In genomic region chr6:83536034-83536646, GRCh38 we compare ENCODE assay signal across 8 cellular contexts. TPM values are rescaled to one million over a fixed set of nuclear protein-coding genes. Genes with fewer than 3 reads are reported as not detected.
A peak's percentile ranks its signal among the peaks of the same experiment; 100 is the strongest.
DNase-seq lines count a peak whose midpoint lies in the region; ATAC-seq and TF ChIP-seq lines count a peak whose summit lies in the region.

No MANE protein-coding gene starts in this region.

- no peaks in the 10 kb centered on the region for H3K4me1 Mint-ChIP-seq in activated T-cell treated with anti-CD3 and anti-CD28 coated beads, Interleukin-2, amount 50 U/mL, for 72 hours (ENCODE audit: low read depth)

- ATAC-seq in activated T-cell treated with anti-CD3 and anti-CD28 coated beads, Interleukin-2, amount 50 U/mL, for 72 hours (replicated peaks in 1 of 2): peak in 1 of 2 donors; percentile 48
- no peak for ATAC-seq in HG03439 (IDR thresholded peaks at IDR 0.05; ENCODE audit: unreplicated experiment)

- H3K4me3 Mint-ChIP-seq in activated T-cell treated with anti-CD3 and anti-CD28 coated beads, Interleukin-2, amount 50 U/mL, for 72 hours: no peak overlapping the region

- no peaks in the 10 kb centered on the region for H3K36me3 ChIP-seq in HAP-1 (replicated peaks)
- no peaks in the 10 kb centered on the region for H3K36me3 ChIP-seq in right atrium auricular region

- H3K27ac ChIP-seq in right atrium auricular region: no peak overlapping the region

- H3K9me3 Mint-ChIP-seq in activated T-cell treated with anti-CD3 and anti-CD28 coated beads, Interleukin-2, amount 50 U/mL, for 72 hours: no peaks in the 10 kb centered on the region

- peak; percentile 32 to 65 for TF ChIP-seq CTCF in right atrium auricular region (IDR thresholded peaks at IDR 0.05)

- H3K27me3 Mint-ChIP-seq in activated T-cell treated with anti-CD3 and anti-CD28 coated beads, Interleukin-2, amount 50 U/mL, for 72 hours (ENCODE audit: low read depth): peaks cover 8% of the 10 kb centered on the region

- 0 out of 2 replicates have a peak, but pooled peaks cover 3% of the 10 kb centered on the region for H3K4me1 ChIP-seq in HAP-1
- H3K4me1 ChIP-seq in right atrium auricular region: no peaks in the 10 kb centered on the region

- no peak overlapping the region for H3K4me3 ChIP-seq in HAP-1
- no peak overlapping the region for H3K4me3 ChIP-seq in right atrium auricular region

- in situ Hi-C loops in HAP-1 (cut with MboI; ENCODE audit: low sequenced_read_pairs): no loop called here

- DNase-seq in stimulated activated naive CD4-positive, alpha-beta T cell treated with Interleukin-2 at 50 U/mL for 16 hours (lab: John Stamatoyannopoulos, UW): peak; percentile 28
- no peak for DNase-seq in stimulated activated naive CD4-positive, alpha-beta T cell (lab: John Stamatoyannopoulos, UW)
- peak; percentile 49 to 84 for DNase-seq in HAP-1 (ENCODE audit: low spot score in 2 of 2)
- peak; percentile 12 for DNase-seq in NCI-H2171 (lab: John Stamatoyannopoulos, UW)
- DNase-seq in activated T-cell treated with anti-CD3 and anti-CD28 coated beads, Interleukin-2, amount 50 U/mL, for 72 hours: peak; percentile 33 to 50
- no peak for DNase-seq in right atrium auricular region (ENCODE audit: low spot score)
- peak; percentile 53 to 57 for DNase-seq in stimulated activated CD4-positive, alpha-beta T cell treated with anti-CD3 and anti-CD28 coated beads, Interleukin-2, amount 100 ng/mL, for 48 hours

- H3K9me3 ChIP-seq in HAP-1 (no peaks in the 10 kb centered on the region), right atrium auricular region (no peaks in the 10 kb centered on the region)

- H3K27me3 ChIP-seq in HAP-1 (ENCODE audit: low read depth) (peaks cover 21% of the 10 kb centered on the region), right atrium auricular region (no peaks in the 10 kb centered on the region)

- no peak overlapping the region for H3K27ac Mint-ChIP-seq in activated T-cell treated with anti-CD3 and anti-CD28 coated beads, Interleukin-2, amount 50 U/mL, for 72 hours

- no peaks in the 10 kb centered on the region for H3K36me3 Mint-ChIP-seq in activated T-cell treated with anti-CD3 and anti-CD28 coated beads, Interleukin-2, amount 50 U/mL, for 72 hours (ENCODE audit: insufficient read depth in 2 of 2)

RNA-seq across cellular contexts. Expression of gene PRSS35, which starts 23.8 kb away (rescaled TPM):
- total RNA-seq in activated T-cell treated with anti-CD3 and anti-CD28 coated beads, Interleukin-2, amount 50 U/mL, for 72 hours: not detected
- 1 to 10 TPM in 1 of 2 donors, under 1 TPM in 1; 0.85 to 10.0 TPM for total RNA-seq in right atrium auricular region

Comparison
In these comparisons a context has a peak if more than half of its experiments do, and no peak if none do; other contexts are left out.
1. DNase-seq: peak in stimulated activated naive CD4-positive, alpha-beta T cell treated with Interleukin-2 at 50 U/mL for 16 hours (single experiment), HAP-1 (2 of 2), NCI-H2171 (single experiment), activated T-cell treated with anti-CD3 and anti-CD28 coated beads, Interleukin-2, amount 50 U/mL, for 72 hours (2 of 2) and stimulated activated CD4-positive, alpha-beta T cell treated with anti-CD3 and anti-CD28 coated beads, Interleukin-2, amount 100 ng/mL, for 48 hours (2 of 2); none in stimulated activated naive CD4-positive, alpha-beta T cell (0 of 6) and right atrium auricular region (single experiment).